Comparison of ENCODE assay signal across 1 cellular context in the genomic region with DNA sequence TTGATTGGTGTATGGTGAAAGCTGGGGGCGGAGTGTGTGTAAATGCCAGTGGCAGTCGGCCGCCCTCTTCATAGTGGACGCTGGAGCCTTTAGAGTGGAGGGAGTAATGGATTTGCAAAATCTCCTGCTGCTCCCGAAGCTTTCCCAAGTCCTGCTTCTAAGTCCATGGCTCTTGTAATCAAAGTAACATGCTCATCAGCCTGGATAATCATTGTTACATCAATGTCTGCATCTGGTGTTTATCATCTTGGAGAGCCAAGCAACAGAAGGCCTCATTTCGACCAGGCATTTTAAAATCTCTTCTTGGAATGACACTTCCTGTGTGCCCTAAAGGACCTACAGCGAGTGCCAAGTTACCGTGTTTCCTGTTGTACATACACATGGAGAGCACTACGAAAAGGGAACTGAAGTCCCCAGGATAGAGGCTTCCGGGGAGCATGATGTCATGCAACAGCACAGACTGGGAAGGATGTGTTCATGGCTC.
TF ChIP-seq lines count a peak whose summit lies in the region.

No MANE protein-coding gene starts in this region.

TF ChIP-seq in H1, 55 proteins besides CTCF, POLR2A, EP300 and RAD21:
- TF ChIP-seq RNF2 (IDR thresholded peaks at IDR 0.05; ENCODE audit: borderline replicate concordance, low read depth, low read length, missing control alignments, poor library complexity, severe bottlenecking) (no peak), POU5F1 (IDR thresholded peaks at IDR 0.05; ENCODE audit: low read depth, low read length) (no peak), SRF (IDR thresholded peaks at IDR 0.05; ENCODE audit: low read depth, low read length) (no peak), TEAD4 (IDR thresholded peaks at IDR 0.05; ENCODE audit: low read depth, low read length) (no peak), NANOG (IDR thresholded peaks at IDR 0.05; ENCODE audit: insufficient read depth, low read depth, low read length, poor library complexity, severe bottlenecking) (no peak), ZNF274 (IDR thresholded peaks at IDR 0.05; ENCODE audit: borderline replicate concordance, extremely low read depth, low read length) (no peak), ATF2 (IDR thresholded peaks at IDR 0.05; ENCODE audit: low read length) (no peak), JUN (IDR thresholded peaks at IDR 0.05; ENCODE audit: low read depth, low read length) (no peak), EGR1 (IDR thresholded peaks at IDR 0.05; ENCODE audit: borderline replicate concordance, low read depth, low read length) (no peak), CTBP2 (IDR thresholded peaks at IDR 0.05; ENCODE audit: borderline replicate concordance, insufficient read depth, insufficient read length, low read length) (no peak), POLR2AphosphoS5 (IDR thresholded peaks at IDR 0.05; ENCODE audit: low read depth, low read length) (no peak), CHD7 (IDR thresholded peaks at IDR 0.05; ENCODE audit: insufficient replicate concordance, low read length) (no peak), RBBP5 (IDR thresholded peaks at IDR 0.05; ENCODE audit: borderline replicate concordance, low read depth, low read length) (no peak), JUND (IDR thresholded peaks at IDR 0.05; ENCODE audit: low read length) (no peak), ASH2L (IDR thresholded peaks at IDR 0.05; ENCODE audit: low read length) (no peak), SP1 (IDR thresholded peaks at IDR 0.05; ENCODE audit: low read depth, low read length) (no peak)
